ENCODE assay signal across 10 cellular contexts in the genomic region with DNA sequence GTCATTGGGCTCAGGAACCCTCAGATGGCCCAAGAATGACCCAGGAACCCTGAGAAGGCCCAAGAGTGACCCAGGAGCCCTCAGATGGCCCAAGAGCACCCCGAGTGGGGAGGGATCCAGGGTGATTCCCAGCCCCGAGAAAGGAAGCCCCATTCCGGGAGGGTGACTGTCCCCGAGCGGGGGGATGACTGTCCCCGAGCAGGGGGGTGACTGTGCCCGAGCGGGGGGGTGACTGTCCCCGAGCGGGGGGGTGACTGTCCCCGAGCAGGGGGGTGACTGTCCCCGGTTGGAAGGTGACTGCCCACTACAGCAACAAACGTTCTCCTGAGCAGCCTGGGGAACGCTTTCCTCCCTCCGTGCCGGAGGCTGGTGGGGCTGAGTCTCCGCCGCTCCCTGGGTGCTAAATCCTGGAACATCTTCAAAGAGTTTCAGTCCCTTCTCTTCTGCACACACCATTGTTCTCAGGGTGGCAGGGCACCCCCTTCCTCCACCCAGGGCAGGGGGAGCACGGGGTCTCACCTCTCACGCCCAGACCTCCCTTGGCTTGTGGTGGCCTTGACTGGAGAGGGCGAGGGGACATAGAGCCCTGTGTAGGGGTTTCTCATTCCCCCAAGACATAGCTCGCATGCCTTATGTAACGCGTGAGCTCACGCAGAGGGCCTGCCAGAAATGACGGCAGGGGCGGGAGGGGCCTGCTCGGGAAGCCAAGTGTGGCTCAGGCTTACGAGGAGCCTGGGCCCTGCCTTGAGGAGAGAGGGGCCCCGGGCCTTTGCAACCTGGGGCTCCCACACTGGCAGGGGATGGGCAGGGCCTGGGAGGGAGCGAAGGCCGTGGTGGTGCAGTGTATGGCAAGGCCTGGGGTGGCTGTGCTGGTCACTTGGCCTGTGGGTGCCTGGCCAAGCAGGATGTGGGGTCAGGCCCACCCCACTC. TPM values are rescaled to one million over a fixed set of nuclear protein-coding genes. Genes with fewer than 3 reads are reported as not detected.
DNase-seq lines count a peak whose midpoint lies in the region; ATAC-seq and TF ChIP-seq lines count a peak whose summit lies in the region.
"Had no signal": no experiment of that assay in that cellular context is flagged by ENCODE, and none has a peak within 500 bp of the region (broad histone marks: within the 10 kb centered on the region; RNA-seq: fewer than 3 reads in every experiment).

No MANE protein-coding gene starts in this region.

- no peak for TF ChIP-seq POLR2A in Peyer's patch (IDR thresholded peaks at IDR 0.05)

- H3K27me3 ChIP-seq in Peyer's patch (no peaks in the 10 kb centered on the region), tibial artery (no peaks in the 10 kb centered on the region)

- H3K4me1 ChIP-seq in Peyer's patch, result peaks cover 4 to 33% (median 14%) of the 10 kb centered on the region in 4 donors
- H3K4me1 ChIP-seq in tibial artery, result peaks cover 23 to 61% (median 55%) of the 10 kb centered on the region in 4 donors

- H3K36me3 ChIP-seq in Peyer's patch (no peaks in the 10 kb centered on the region), tibial artery (no peaks in the 10 kb centered on the region)

- no peaks in the 10 kb centered on the region for H3K9me3 ChIP-seq in Peyer's patch
- H3K9me3 ChIP-seq in tibial artery, result no peaks in the 10 kb centered on the region

- peaks cover 3% of the 10 kb centered on the region for H3K4me1 Mint-ChIP-seq in progenitor cell of endocrine pancreas (ENCODE audit: low read depth)

- H3K9me3 Mint-ChIP-seq in progenitor cell of endocrine pancreas (ENCODE audit: low read depth), result no peaks in the 10 kb centered on the region

- no peak overlapping the region for H3K27ac Mint-ChIP-seq in progenitor cell of endocrine pancreas
- H3K27ac Mint-ChIP-seq: activated naive CD8-positive, alpha-beta T cell had no signal

- DNase-seq in Peyer's patch (no peak), mucosa of gallbladder (ENCODE audit: low spot score) (peak; percentile 78), tibial artery (peak; percentile 90 to 95), progenitor cell of endocrine pancreas (ENCODE audit: low spot score, unreplicated experiment) (no peak), T-helper 9 cell (no peak), DMS 273 treated with DMSO at 0.1 percent for 48 hours (lab: John Stamatoyannopoulos, UW) (no peak)
- DNase-seq: SHP77 treated with DMSO at 0.1 percent for 48 hours had no signal

- intact Hi-C loops in tibial artery (cut with DNase I; ENCODE audit: low total_unique reads), result no loop called here

- H3K36me3 Mint-ChIP-seq in progenitor cell of endocrine pancreas (ENCODE audit: insufficient read depth), result no peaks in the 10 kb centered on the region
- H3K36me3 Mint-ChIP-seq: activated naive CD8-positive, alpha-beta T cell had no signal

- H3K27ac ChIP-seq in Peyer's patch (peak overlapping the region; percentile 72 to 91 (median 80)), tibial artery (peak overlapping the region; percentile 91 to 100)

- H3K27me3 Mint-ChIP-seq in progenitor cell of endocrine pancreas, result peaks cover 3% of the 10 kb centered on the region
- H3K27me3 Mint-ChIP-seq: activated naive CD8-positive, alpha-beta T cell had no signal

- ATAC-seq in esophagus mucosa (peak; percentile 46), GM21737 (IDR thresholded peaks at IDR 0.05; ENCODE audit: unreplicated experiment) (no peak)

- H3K4me3 ChIP-seq in Peyer's patch, result peak overlapping the region in 2 of 4 donors; percentile 18 to 35
- peak overlapping the region; percentile 33 to 51 for H3K4me3 ChIP-seq in tibial artery

- H3K4me3 Mint-ChIP-seq in progenitor cell of endocrine pancreas (ENCODE audit: low read depth), result no peak overlapping the region
- H3K4me3 Mint-ChIP-seq: activated naive CD8-positive, alpha-beta T cell had no signal

- TF ChIP-seq CTCF in Peyer's patch (IDR thresholded peaks at IDR 0.05), result no peak
- no peak for TF ChIP-seq CTCF in tibial artery (IDR thresholded peaks at IDR 0.05)
- TF ChIP-seq CTCF in progenitor cell of endocrine pancreas (IDR thresholded peaks at IDR 0.05; ENCODE audit: unreplicated experiment), result no peak

RNA-seq across cellular contexts. Expression of a gene that starts 14.3 kb away (rescaled TPM):
- total RNA-seq in Peyer's patch (10 to 100 TPM; 20.1 to 41.5 (median 37.1) TPM), esophagus mucosa (21.6 TPM), mucosa of gallbladder (78.9 TPM), progenitor cell of endocrine pancreas (56.2 and 59.4 TPM in 2 replicates)

RNA-seq across cellular contexts. Expression of a gene that starts 19.3 kb away (rescaled TPM):
- total RNA-seq in Peyer's patch (10 to 100 TPM; 16.5 to 31.2 (median 25.4) TPM), esophagus mucosa (36.5 TPM), mucosa of gallbladder (74.2 TPM), progenitor cell of endocrine pancreas (74.3 and 77.9 TPM in 2 replicates)

Comparison
In these comparisons a context has a peak if more than half of its experiments do, and no peak if none do; other contexts are left out.
1. DNase-seq: peak in mucosa of gallbladder (single experiment) and tibial artery (2 of 2); none in Peyer's patch (0 of 3), progenitor cell of endocrine pancreas (single experiment), T-helper 9 cell (single experiment) and DMS 273 treated with DMSO at 0.1 percent for 48 hours (single experiment).